8 cellular contexts compared by ENCODE assay signal in genomic region chr13:52159159-52159982, GRCh38.
A peak's percentile ranks its signal among the peaks of the same experiment; 100 is the strongest.
DNase-seq lines count a peak whose midpoint lies in the region; ATAC-seq lines count a peak whose summit lies in the region.

Gene NEK3 (minus strand): TSS chr13:52159597. CDS start chr13:52156191, 3,406 bp downstream.

- ATAC-seq in GM19025 (IDR thresholded peaks at IDR 0.05; ENCODE audit: low read depth, unreplicated experiment) (peak; percentile 81), HG03175 (IDR thresholded peaks at IDR 0.05; ENCODE audit: unreplicated experiment) (peak; percentile 79)

- peak; percentile 75 to 83 for DNase-seq in AML-193 (lab: John Stamatoyannopoulos, UW)
- peak; percentile 79 for DNase-seq in NCI-H748 (lab: John Stamatoyannopoulos, UW; ENCODE audit: unreplicated experiment)
- peak; percentile 3 to 14 for DNase-seq in activated CD8-positive, alpha-beta memory T cell treated with anti-CD3 and anti-CD28 coated beads for 4 hours (ENCODE audit: low read depth in 2 of 2)
- DNase-seq in medulla oblongata (ENCODE audit: extremely low spot score): peak; percentile 74
- peak; percentile 14 to 49 (median 23) for DNase-seq in stimulated activated CD4-positive, alpha-beta T cell treated with anti-CD3 and anti-CD28 coated beads, TNF-alpha, amount 100 ng/mL, for 48 hours (ENCODE audit: low read depth in 3 of 3)

- H3K4me1 ChIP-seq in endocrine pancreas (ENCODE audit: control insufficient read depth, insufficient read depth, low read length): peaks cover 5% of the 10 kb centered on the region

- no peaks in the 10 kb centered on the region for H3K9me3 ChIP-seq in endocrine pancreas (ENCODE audit: control insufficient read depth, low read length)

- no peaks in the 10 kb centered on the region for H3K27me3 ChIP-seq in endocrine pancreas (ENCODE audit: control insufficient read depth, insufficient read depth, low read length)

- H3K36me3 ChIP-seq in endocrine pancreas (ENCODE audit: control insufficient read depth, insufficient read depth, low read length): no peaks in the 10 kb centered on the region

- H3K9ac ChIP-seq in endocrine pancreas (ENCODE audit: control insufficient read depth, insufficient read depth, low read length): peak within 1 kb of the TSS; percentile 71

- peak within 1 kb of the TSS; percentile 77 for H3K4me3 ChIP-seq in endocrine pancreas (ENCODE audit: control insufficient read depth, insufficient read depth, low read length)

Comparison
In these comparisons a context has a peak if more than half of its experiments do, and no peak if none do; other contexts are left out.
1. Peak in every context shown above with its lines: DNase-seq, ATAC-seq and H3K4me3 ChIP-seq.
2. DNase-seq: peak in every context shown above with its lines; median percentile 79 in AML-193; 79 in NCI-H748; 74 in medulla oblongata; 23 in stimulated activated CD4-positive, alpha-beta T cell treated with anti-CD3 and anti-CD28 coated beads, TNF-alpha, amount 100 ng/mL, for 48 hours; 8 in activated CD8-positive, alpha-beta memory T cell treated with anti-CD3 and anti-CD28 coated beads for 4 hours.